8 cellular contexts compared by ENCODE assay signal in genomic region chr12:6038160-6038559, GRCh38.
A peak's percentile ranks its signal among the peaks of the same experiment; 100 is the strongest.
DNase-seq lines count a peak whose midpoint lies in the region; ATAC-seq and TF ChIP-seq lines count a peak whose summit lies in the region.

No MANE protein-coding gene starts in this region.

- H3K9ac ChIP-seq in adipocyte (ENCODE audit: low read length) = no peak overlapping the region

- DNase-seq in A172 (ENCODE audit: low spot score) = peak; percentile 47
- peak; percentile 41 for DNase-seq in GM12864 (ENCODE audit: low read depth)
- DNase-seq in HL-60 (ENCODE audit: low read depth in 1 of 2, low spot score in 1 of 2) = peak; percentile 54 to 74
- DNase-seq in Panc1 (ENCODE audit: low read depth, low spot score) = peak; percentile 38
- peak; percentile 56 for DNase-seq in adipocyte (ENCODE audit: low read depth)
- peak; percentile 97 for DNase-seq in iPS DF 6.9 (ENCODE audit: low read depth, low spot score)
- DNase-seq in stimulated activated CD4-positive, alpha-beta T cell treated with anti-CD3 and anti-CD28 coated beads, Interleukin-4, amount 100 ng/mL, for 24 hours = peak; percentile 52

- WGBS in iPS DF 6.9 (ENCODE audit: insufficient coverage, insufficient read length) = no CpG with 5 or more reads among the region's 8 CpGs

- peak; percentile 95 for TF ChIP-seq CTCF in GM12864 (IDR thresholded peaks at IDR 0.05; ENCODE audit: low read depth, low read length, missing control alignments)
- TF ChIP-seq CTCF in HL-60 (IDR thresholded peaks at IDR 0.05; ENCODE audit: insufficient read depth, low read length) = peak; percentile 92
- peak; percentile 82 for TF ChIP-seq CTCF in Panc1 (IDR thresholded peaks at IDR 0.05)

- H3K4me3 ChIP-seq in GM12864 (ENCODE audit: low read depth, low read length) (no peak overlapping the region), HL-60 (replicated peaks; ENCODE audit: insufficient read depth, low read length) (no peak overlapping the region), Panc1 (ENCODE audit: low read depth in 2 of 2, low read length in 2 of 2) (no peak overlapping the region), adipocyte (ENCODE audit: low read length) (no peak overlapping the region), iPS DF 6.9 (ENCODE audit: low read length) (no peak overlapping the region)

- intact Hi-C loops in Panc1 (cut with micrococcal nuclease; ENCODE audit: unreplicated experiment) = no loop called here

- CTCF ChIA-PET in Panc1 (lab: Charles Lee) = interaction anchor here (0.7 to 3.0 kb wide), 4 partner anchors 42 to 1183 kb away, joined by 3 to 34 read pairs (median 6); no protein-coding TSS in a partner anchor

- BruUV-seq in Panc1 (replicated peaks; lab: Mats Ljungman, UMichigan) = no TSS peak

- no peaks in the 10 kb centered on the region for H3K4me1 ChIP-seq in Panc1 (ENCODE audit: control insufficient read depth, insufficient read depth, low read length)
- H3K4me1 ChIP-seq in adipocyte (ENCODE audit: control insufficient read depth, insufficient read depth, low read length) = peaks cover 5% of the 10 kb centered on the region
- no peaks in the 10 kb centered on the region; the same call in 1 of the 2 replicates for H3K4me1 ChIP-seq in iPS DF 6.9 (ENCODE audit: control insufficient read depth, insufficient read depth, low read length)

- H3K36me3 ChIP-seq in Panc1 (ENCODE audit: control insufficient read depth, insufficient read depth, low read length) (no peaks in the 10 kb centered on the region), adipocyte (ENCODE audit: control insufficient read depth, insufficient read depth, low read length, severe bottlenecking) (no peaks in the 10 kb centered on the region), iPS DF 6.9 (ENCODE audit: control insufficient read depth, insufficient read depth, low read length) (no peaks in the 10 kb centered on the region)

- peak; percentile 81 for ATAC-seq in Panc1
- ATAC-seq in HG03045 (IDR thresholded peaks at IDR 0.05; ENCODE audit: unreplicated experiment) = no peak

- H3K27ac ChIP-seq in HL-60 (replicated peaks) (no peak overlapping the region), Panc1 (ENCODE audit: low read length) (no peak overlapping the region), iPS DF 6.9 (ENCODE audit: low read length) (no peak overlapping the region)

- in situ Hi-C loops in Panc1 (cut with HindIII; ENCODE audit: low pct_unique_long_range_greater_than_20kb, low sequenced_read_pairs) = no loop called here

- H3K27me3 ChIP-seq in HL-60 (ENCODE audit: insufficient read depth, poor library complexity, severe bottlenecking) (peaks cover 3% of the 10 kb centered on the region), Panc1 (ENCODE audit: control insufficient read depth, insufficient read depth, low read length) (no peaks in the 10 kb centered on the region), adipocyte (replicated peaks; ENCODE audit: control insufficient read depth, insufficient read depth, low read length) (no peaks in the 10 kb centered on the region), iPS DF 6.9 (ENCODE audit: control insufficient read depth, insufficient read depth, low read length) (no peaks in the 10 kb centered on the region)

- POLR2A ChIA-PET in Panc1 (lab: Charles Lee) = interaction anchor here (0.6 kb wide), 1 partner anchor 1124 kb away, joined by 8 read pairs; no protein-coding TSS in a partner anchor

- no peaks in the 10 kb centered on the region for H3K9me3 ChIP-seq in Panc1 (ENCODE audit: control insufficient read depth, insufficient read depth, low read depth, low read length)
- H3K9me3 ChIP-seq in adipocyte (ENCODE audit: control insufficient read depth, low read length) = no peaks in the 10 kb centered on the region
- no peaks in the 10 kb centered on the region for H3K9me3 ChIP-seq in iPS DF 6.9 (ENCODE audit: control insufficient read depth, insufficient read depth, low read length)

Comparison
In these comparisons a context has a peak if more than half of its experiments do, and no peak if none do; other contexts are left out.
1. DNase-seq: peak in every context shown above with its lines; median percentile 97 in iPS DF 6.9; 64 in HL-60; 56 in adipocyte; 52 in stimulated activated CD4-positive, alpha-beta T cell treated with anti-CD3 and anti-CD28 coated beads, Interleukin-4, amount 100 ng/mL, for 24 hours; 47 in A172; 41 in GM12864; 38 in Panc1.